In the genomic region with DNA sequence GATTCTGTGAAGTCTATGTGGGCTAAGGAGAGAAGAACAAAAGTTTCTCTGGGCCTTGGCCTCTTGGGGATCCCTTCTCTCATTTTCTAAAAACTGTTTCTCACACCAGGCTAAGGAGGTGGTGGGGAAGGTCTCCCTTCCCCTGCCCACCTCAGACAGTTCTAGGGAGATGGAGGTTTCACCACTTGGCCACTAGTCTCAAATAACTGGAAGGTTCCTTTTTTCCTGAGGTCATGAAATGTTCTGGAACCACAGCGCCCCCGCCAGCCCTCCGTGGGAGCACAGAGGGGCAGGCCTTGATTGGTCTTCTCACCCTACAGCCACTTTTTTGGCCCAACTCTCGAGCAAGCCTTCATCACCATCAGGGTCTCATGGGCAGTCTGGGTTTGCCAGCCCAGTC, we compare ENCODE assay signal across 15 cellular contexts. TPM values are rescaled to one million over a fixed set of nuclear protein-coding genes. Genes with fewer than 3 reads are reported as not detected.
A peak's percentile ranks its signal among the peaks of the same experiment; 100 is the strongest.
DNase-seq lines count a peak whose midpoint lies in the region; ATAC-seq and TF ChIP-seq lines count a peak whose summit lies in the region.
"Had no signal": no experiment of that assay in that cellular context is flagged by ENCODE, and none has a peak within 500 bp of the region (broad histone marks: within the 10 kb centered on the region; RNA-seq: fewer than 3 reads in every experiment).

No MANE protein-coding gene starts in this region.

- H2BK15ac ChIP-seq in IMR-90 (ENCODE audit: low read depth, low read length): no peak overlapping the region

- no peak overlapping the region for H4K8ac ChIP-seq in IMR-90 (ENCODE audit: low read depth in 2 of 2, low read length in 2 of 2)

- intact Hi-C loops in IMR-90 (cut with micrococcal nuclease) (no loop called here), Right ventricle myocardium inferior (cut with DNase I) (no loop called here)

- no peak overlapping the region for H2BK120ac ChIP-seq in IMR-90 (ENCODE audit: low read depth, low read length)

- H3K56ac ChIP-seq in IMR-90 (ENCODE audit: extremely low read depth, insufficient read depth, low read length): no peak overlapping the region

- H3K4me3 ChIP-seq in AG09309 (ENCODE audit: control insufficient read depth, low read depth, low read length) (no peak overlapping the region), IMR-90 (ENCODE audit: insufficient read depth, low read depth, low read length) (no peak overlapping the region)
- H3K4me3 ChIP-seq: tibial nerve had no signal

- H4K20me1 ChIP-seq in IMR-90 (ENCODE audit: insufficient read depth, low read length): no peaks in the 10 kb centered on the region

- no peak for TF ChIP-seq POLR2A in IMR-90 (IDR thresholded peaks at IDR 0.05; ENCODE audit: low read depth, low read length)

- POLR2A ChIA-PET in IMR-90 (lab: Charles Lee; ENCODE audit: unreplicated experiment): no interaction called here

- TF ChIP-seq CTCF in AG09309 (IDR thresholded peaks at IDR 0.05; ENCODE audit: control insufficient read depth, insufficient read depth, low read depth, low read length, missing control alignments) (peak; percentile 11), IMR-90 (conservative IDR thresholded peaks at IDR 0.05; ENCODE audit: low read depth, low read length) (0 out of 2 replicates have a peak, but pooled peaks have one; percentile 6), VCaP (conservative IDR thresholded peaks at IDR 0.05) (peak; percentile 44)

- H2BK5ac ChIP-seq in IMR-90 (ENCODE audit: low read depth, low read length, poor library complexity, severe bottlenecking): no peak overlapping the region

- no peak overlapping the region for H2BK20ac ChIP-seq in IMR-90 (ENCODE audit: low read depth, low read length)

- H4K91ac ChIP-seq in IMR-90 (ENCODE audit: insufficient read depth, low read depth, low read length): no peak overlapping the region

- no peak overlapping the region for H3K23ac ChIP-seq in IMR-90 (ENCODE audit: low read depth, low read length)

- no peak overlapping the region for H3K4ac ChIP-seq in IMR-90 (ENCODE audit: low read depth, low read length)

- dilution Hi-C loops in IMR-90 (cut with HindIII; ENCODE audit: low sequenced_read_pairs, unreplicated experiment): no loop called here

- H3K27me3 ChIP-seq in IMR-90 (ENCODE audit: control insufficient read depth, insufficient read depth, low read length): no peaks in the 10 kb centered on the region
- H3K27me3 ChIP-seq: tibial nerve had no signal

- H3K79me1 ChIP-seq in IMR-90 (ENCODE audit: low read depth in 1 of 2, low read length in 2 of 2): no peaks in the 10 kb centered on the region

- in situ Hi-C loops in IMR-90 (cut with MboI; ENCODE audit: low sequenced_read_pairs): no loop called here

- no peaks in the 10 kb centered on the region for H3K9me3 ChIP-seq in IMR-90 (ENCODE audit: control insufficient read depth, insufficient read depth, low read length)
- H3K9me3 ChIP-seq: tibial nerve had no signal

- H3K27ac ChIP-seq in IMR-90 (ENCODE audit: insufficient read depth, low read length) (no peak overlapping the region), VCaP (no peak overlapping the region)
- H3K27ac ChIP-seq: tibial nerve had no signal

- CTCF ChIA-PET in IMR-90 (lab: Yijun Ruan, JAX): no interaction called here

- H2AK9ac ChIP-seq in IMR-90 (replicated peaks; ENCODE audit: low read depth, low read length, poor library complexity): no peak overlapping the region

- no peak overlapping the region for H3K9ac ChIP-seq in IMR-90 (ENCODE audit: low read depth, low read length)

- H2AK5ac ChIP-seq in IMR-90 (ENCODE audit: low read depth, low read length): no peak overlapping the region

- H3K14ac ChIP-seq in IMR-90 (replicated peaks; ENCODE audit: low read depth, low read length): no peak overlapping the region

- no CpG with 5 or more reads among the region's 4 CpGs for WGBS in IMR-90 (ENCODE audit: extremely low coverage in 2 of 2, insufficient read length in 1 of 2), 2 experiments

- ATAC-seq in IMR-90 (ENCODE audit: low read depth) (no peak), left lobe of liver (peak; percentile 4), Right ventricle myocardium inferior (no peak)

- no peak overlapping the region for H3K4me2 ChIP-seq in IMR-90 (ENCODE audit: low read depth, low read length)

- H3K4me1 ChIP-seq in IMR-90 (ENCODE audit: control insufficient read depth, insufficient read depth, low read length): peaks cover 3% of the 10 kb centered on the region; the same call in 1 of the 2 replicates

- TF ChIP-seq RAD21 in IMR-90 (IDR thresholded peaks at IDR 0.05; ENCODE audit: low read length): no peak

- no peak overlapping the region for H4K5ac ChIP-seq in IMR-90 (ENCODE audit: low read depth, low read length)

- H3K9me1 ChIP-seq in IMR-90 (ENCODE audit: insufficient read depth, low read length): no peaks in the 10 kb centered on the region

- no TSS peak for BruUV-seq in IMR-90 (replicated peaks; lab: Mats Ljungman, UMichigan)

- H2AFZ ChIP-seq in IMR-90 (replicated peaks; ENCODE audit: low read length, poor library complexity): no peak overlapping the region

- H3K36me3 ChIP-seq in IMR-90 (ENCODE audit: control insufficient read depth, insufficient read depth, low read length): peaks cover 24% of the 10 kb centered on the region

- no peak overlapping the region for H3K18ac ChIP-seq in IMR-90 (ENCODE audit: low read depth, low read length)

- DNase-seq in AG09309 (ENCODE audit: low read depth) (no peak), IMR-90 (no peak), left lobe of liver (ENCODE audit: low spot score) (no peak), Right ventricle myocardium inferior (ENCODE audit: missing footprints) (no peak), NCI-H2171 (lab: John Stamatoyannopoulos, UW) (no peak), epidermal melanocyte (ENCODE audit: insufficient read length, low spot score) (no peak), cerebellar nuclear complex (lab: John Stamatoyannopoulos, UW) (no peak)
- DNase-seq: activated CD4-positive, alpha-beta T cell treated with anti-CD3 and anti-CD28 coated beads, Interleukin-2, amount 50 U/mL, for 48 hours; activated gamma-delta T cell treated with Interleukin-2 at 50 U/mL for 16 hours; NCI-H1105 treated with DMSO at 0.1 percent for 48 hours; NCI-H226 had no signal

TF ChIP-seq in IMR-90, 13 proteins besides CTCF, POLR2A, EP300 and RAD21:
- no peak for TF ChIP-seq SMC3 (IDR thresholded peaks at IDR 0.05; ENCODE audit: low read depth, low read length)
- TF ChIP-seq, protein P1, sequence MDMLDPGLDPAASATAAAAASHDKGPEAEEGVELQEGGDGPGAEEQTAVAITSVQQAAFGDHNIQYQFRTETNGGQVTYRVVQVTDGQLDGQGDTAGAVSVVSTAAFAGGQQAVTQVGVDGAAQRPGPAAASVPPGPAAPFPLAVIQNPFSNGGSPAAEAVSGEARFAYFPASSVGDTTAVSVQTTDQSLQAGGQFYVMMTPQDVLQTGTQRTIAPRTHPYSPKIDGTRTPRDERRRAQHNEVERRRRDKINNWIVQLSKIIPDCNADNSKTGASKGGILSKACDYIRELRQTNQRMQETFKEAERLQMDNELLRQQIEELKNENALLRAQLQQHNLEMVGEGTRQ (IDR thresholded peaks at IDR 0.05; ENCODE audit: low read depth, low read length): no peak
- no peak for TF ChIP-seq ELK1 (IDR thresholded peaks at IDR 0.05; ENCODE audit: borderline replicate concordance, low read depth, low read length)
- no peak for TF ChIP-seq RCOR1 (IDR thresholded peaks at IDR 0.05; ENCODE audit: insufficient replicate concordance, low read length)
- TF ChIP-seq RFX5 (IDR thresholded peaks at IDR 0.05; ENCODE audit: low read depth, low read length): no peak
- no peak for TF ChIP-seq NFE2L2 (IDR thresholded peaks at IDR 0.05; ENCODE audit: low read depth, low read length)
- no peak for TF ChIP-seq BHLHE40 (IDR thresholded peaks at IDR 0.05; ENCODE audit: low read depth, low read length)
- TF ChIP-seq MXI1 (IDR thresholded peaks at IDR 0.05; ENCODE audit: borderline replicate concordance, low read depth, low read length): no peak
- no peak for TF ChIP-seq CEBPB (IDR thresholded peaks at IDR 0.05; ENCODE audit: low read depth, low read length)
- TF ChIP-seq MAZ (IDR thresholded peaks at IDR 0.05; ENCODE audit: borderline replicate concordance, low read depth, low read length): no peak
- TF ChIP-seq CHD1 (IDR thresholded peaks at IDR 0.05; ENCODE audit: low read depth, low read length): no peak

RNA-seq across cellular contexts. Expression of gene C12orf43, which starts 12.6 kb away (rescaled TPM):
- total RNA-seq in IMR-90 (2012; rRNA removed): 12.5 and 18.3 TPM in 2 replicates
- polyA plus RNA-seq in IMR-90 (2012; rRNA removed): 13.5 and 17.7 TPM in 2 replicates
- polyA plus RNA-seq in IMR-90 (2012; cell fraction: cytosol; rRNA removed): 10.0 and 16.4 TPM in 2 replicates
- polyA plus RNA-seq in IMR-90 (2012; cell fraction: nucleus; rRNA removed; ENCODE audit: low replicate concordance): 8.3 and 11.2 TPM in 2 replicates
- total RNA-seq in left lobe of liver: 8.0 TPM
- 8.2 TPM for total RNA-seq in Right ventricle myocardium inferior

RNA-seq across cellular contexts. Expression of gene HNF1A, which starts 25.3 kb away (rescaled TPM):
- under 0.01 TPM in 1 of 2 replicates, not detected in the other for total RNA-seq in IMR-90 (2012; rRNA removed)
- 0.06 TPM in 1 of 2 replicates, not detected in the other for polyA plus RNA-seq in IMR-90 (2012; rRNA removed)
- polyA plus RNA-seq in IMR-90 (2012; cell fraction: cytosol; rRNA removed): 0.03 TPM in 1 of 2 replicates, not detected in the other
- polyA plus RNA-seq in IMR-90 (2012; cell fraction: nucleus; rRNA removed; ENCODE audit: low replicate concordance): 0.02 TPM in 2 replicates
- 23.8 TPM for total RNA-seq in left lobe of liver
- total RNA-seq in Right ventricle myocardium inferior: not detected
- total RNA-seq: myocyte, posterior vena cava, tibial nerve had no signal

RNA-seq across cellular contexts. Expression of gene OASL, which starts 35.4 kb away (rescaled TPM):
- under 0.01 TPM in 2 replicates for total RNA-seq in IMR-90 (2012; rRNA removed)
- polyA plus RNA-seq in IMR-90 (2012; rRNA removed): 0.05 TPM in 1 of 2 replicates, not detected in the other
- not detected in 2 replicates for polyA plus RNA-seq in IMR-90 (2012; cell fraction: cytosol; rRNA removed)
- polyA plus RNA-seq in IMR-90 (2012; cell fraction: nucleus; rRNA removed; ENCODE audit: low replicate concordance): not detected in 2 replicates
- 2.5 TPM for total RNA-seq in left lobe of liver
- 0.08 TPM for total RNA-seq in Right ventricle myocardium inferior

Comparison
In these comparisons a context has a peak if more than half of its experiments do, and no peak if none do; other contexts are left out.
1. RNA of gene HNF1A, which starts 25.3 kb away (total RNA-seq): 23.8 TPM in left lobe of liver (single experiment); under 0.01 TPM in IMR-90 and not detected in Right ventricle myocardium inferior (single experiment); every median in the first group is over 10 times any median in the second.
2. Peak in every context shown above with its lines, with median percentiles within 50 percentile points of each other: CTCF ChIP-seq.